ENCODE assay signal across 12 cellular contexts in the genomic region with DNA sequence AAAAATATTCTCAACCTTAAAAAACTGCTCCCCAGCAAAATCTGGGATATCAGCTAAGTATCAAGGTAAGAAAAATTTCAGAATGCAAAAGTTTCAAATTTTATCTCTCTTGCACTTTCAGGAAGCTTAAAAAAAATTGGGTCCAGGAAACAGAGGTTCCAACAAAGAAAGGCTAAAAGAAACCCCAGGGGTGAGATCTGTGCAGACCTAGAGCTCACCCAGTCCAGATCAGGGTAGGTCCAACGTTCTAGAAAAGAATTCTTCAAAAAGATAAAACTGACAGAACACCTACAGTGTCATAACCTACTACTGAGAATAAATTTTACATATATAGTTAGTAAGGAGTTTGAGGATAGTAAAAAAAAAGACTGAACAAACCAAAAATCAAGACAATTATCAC. TPM values are rescaled to one million over a fixed set of nuclear protein-coding genes. Genes with fewer than 3 reads are reported as not detected.
A peak's percentile ranks its signal among the peaks of the same experiment; 100 is the strongest.
DNase-seq lines count a peak whose midpoint lies in the region; ATAC-seq, FAIRE-seq and TF ChIP-seq lines count a peak whose summit lies in the region.
"Had no signal": no experiment of that assay in that cellular context is flagged by ENCODE, and none has a peak within 500 bp of the region (broad histone marks: within the 10 kb centered on the region; RNA-seq: fewer than 3 reads in every experiment).

No MANE protein-coding gene starts in this region.

- no peaks in the 10 kb centered on the region for H3K27me3 Mint-ChIP-seq in activated CD8-positive, alpha-beta T cell treated with anti-CD3 and anti-CD28 coated beads, Interleukin-2, amount 10 ng/mL, durations not matched to agents 7 days and 5 days (ENCODE audit: low read depth)

- POLR2A ChIA-PET in activated CD8-positive, alpha-beta T cell treated with anti-CD3 and anti-CD28 coated beads, Interleukin-2, amount 10 ng/mL, durations not matched to agents 7 days and 5 days (lab: Charles Lee) = interaction anchor here (0.7 to 3.1 kb wide), 5 partner anchors 8 to 215 kb away, joined by 3 to 28 read pairs (median 6); a partner anchor contains a TSS

- H3K36me3 Mint-ChIP-seq in activated CD8-positive, alpha-beta T cell treated with anti-CD3 and anti-CD28 coated beads, Interleukin-2, amount 10 ng/mL, durations not matched to agents 7 days and 5 days (ENCODE audit: low read depth) = peaks cover 11% of the 10 kb centered on the region

- CTCF ChIA-PET in activated CD8-positive, alpha-beta T cell treated with anti-CD3 and anti-CD28 coated beads, Interleukin-2, amount 10 ng/mL, durations not matched to agents 7 days and 5 days (lab: Charles Lee) = interaction anchor here (1.1 to 3.1 kb wide), 2 partner anchors 9 to 16 kb away, joined by 7 to 28 read pairs; no protein-coding TSS in a partner anchor

- H3K4me3 Mint-ChIP-seq in activated CD8-positive, alpha-beta T cell treated with anti-CD3 and anti-CD28 coated beads, Interleukin-2, amount 10 ng/mL, durations not matched to agents 7 days and 5 days = peak overlapping the region; percentile 65

- peak; percentile 70 for FAIRE-seq in GM19239 (lab: Jason Lieb, UNC)
- FAIRE-seq: H1 had no signal

- ATAC-seq in activated CD8-positive, alpha-beta T cell treated with anti-CD3 and anti-CD28 coated beads, Interleukin-2, amount 10 ng/mL, durations not matched to agents 7 days and 5 days = peak; percentile 30
- no peak for ATAC-seq in GM21447 (IDR thresholded peaks at IDR 0.05; ENCODE audit: unreplicated experiment)

- no peak for TF ChIP-seq CTCF in 22Rv1 (IDR thresholded peaks at IDR 0.05)
- no peak for TF ChIP-seq CTCF in liver (IDR thresholded peaks at IDR 0.05; ENCODE audit: low read depth, low read length, missing input control)

- H3K4me1 ChIP-seq in liver (ENCODE audit: control insufficient read depth in 4 of 4, insufficient read depth in 4 of 4, low read length in 3 of 4) = peaks cover 10 to 68% (median 46%) of the 10 kb centered on the region in 4 donors

- peak overlapping the region; percentile 90 for H3K27ac Mint-ChIP-seq in activated CD8-positive, alpha-beta T cell treated with anti-CD3 and anti-CD28 coated beads, Interleukin-2, amount 10 ng/mL, durations not matched to agents 7 days and 5 days

- WGBS in liver = 1% methylated on average over 1 of the region's 1 CpG

- no peaks in the 10 kb centered on the region for H3K9me3 Mint-ChIP-seq in activated CD8-positive, alpha-beta T cell treated with anti-CD3 and anti-CD28 coated beads, Interleukin-2, amount 10 ng/mL, durations not matched to agents 7 days and 5 days (ENCODE audit: insufficient read depth)

- H3K9ac ChIP-seq in liver (ENCODE audit: low read depth in 1 of 2, low read length in 2 of 2) = no peak overlapping the region

- H3K36me3 ChIP-seq in liver (ENCODE audit: control insufficient read depth in 4 of 4, insufficient read depth in 3 of 4, low read depth in 1 of 4, low read length in 3 of 4) = no peaks in the 10 kb centered on the region

- H3K27me3 ChIP-seq in liver (ENCODE audit: control insufficient read depth in 4 of 4, insufficient read depth in 4 of 4, low read length in 3 of 4) = no peaks in the 10 kb centered on the region

- TF ChIP-seq RAD21 in liver (IDR thresholded peaks at IDR 0.05) = no peak

- DNase-seq in GM19239 (ENCODE audit: insufficient read length, low spot score) = no peak
- no peak for DNase-seq in activated CD8-positive, alpha-beta T cell treated with anti-CD3 and anti-CD28 coated beads, Interleukin-2, amount 10 ng/mL, durations not matched to agents 7 days and 5 days
- DNase-seq in HT-29 (ENCODE audit: low spot score) = no peak
- no peak for DNase-seq in DMS79 treated with DMSO at 0.1 percent for 48 hours (lab: John Stamatoyannopoulos, UW)
- no peak for DNase-seq in anterior cingulate cortex (lab: John Stamatoyannopoulos, UW)
- DNase-seq: activated gamma-delta T cell, NCI-H2081 treated with DMSO at 0.1 percent for 48 hours had no signal

- H3K9me3 ChIP-seq in liver (ENCODE audit: control insufficient read depth in 4 of 4, low read length in 3 of 4) = no peaks in the 10 kb centered on the region

- peaks cover 47% of the 10 kb centered on the region for H3K4me1 Mint-ChIP-seq in activated CD8-positive, alpha-beta T cell treated with anti-CD3 and anti-CD28 coated beads, Interleukin-2, amount 10 ng/mL, durations not matched to agents 7 days and 5 days (ENCODE audit: low read depth)

- H3K27ac ChIP-seq in 22Rv1 (peak overlapping the region; percentile 42; the same call in 1 of the 2 replicates), liver (ENCODE audit: low read depth in 1 of 2, low read length in 2 of 2) (peak overlapping the region; percentile 60 to 73)
- H3K27ac ChIP-seq: C4-2B had no signal

- no peak overlapping the region for H3K4me3 ChIP-seq in liver (ENCODE audit: low read depth in 1 of 3, low read length in 3 of 3)

TF ChIP-seq in liver, 16 proteins besides CTCF, POLR2A, EP300 and RAD21:
- TF ChIP-seq, protein P1, sequence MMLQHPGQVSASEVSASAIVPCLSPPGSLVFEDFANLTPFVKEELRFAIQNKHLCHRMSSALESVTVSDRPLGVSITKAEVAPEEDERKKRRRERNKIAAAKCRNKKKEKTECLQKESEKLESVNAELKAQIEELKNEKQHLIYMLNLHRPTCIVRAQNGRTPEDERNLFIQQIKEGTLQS (IDR thresholded peaks at IDR 0.05) = no peak
- no peak for TF ChIP-seq YY1 (IDR thresholded peaks at IDR 0.05)
- TF ChIP-seq, protein P2, sequence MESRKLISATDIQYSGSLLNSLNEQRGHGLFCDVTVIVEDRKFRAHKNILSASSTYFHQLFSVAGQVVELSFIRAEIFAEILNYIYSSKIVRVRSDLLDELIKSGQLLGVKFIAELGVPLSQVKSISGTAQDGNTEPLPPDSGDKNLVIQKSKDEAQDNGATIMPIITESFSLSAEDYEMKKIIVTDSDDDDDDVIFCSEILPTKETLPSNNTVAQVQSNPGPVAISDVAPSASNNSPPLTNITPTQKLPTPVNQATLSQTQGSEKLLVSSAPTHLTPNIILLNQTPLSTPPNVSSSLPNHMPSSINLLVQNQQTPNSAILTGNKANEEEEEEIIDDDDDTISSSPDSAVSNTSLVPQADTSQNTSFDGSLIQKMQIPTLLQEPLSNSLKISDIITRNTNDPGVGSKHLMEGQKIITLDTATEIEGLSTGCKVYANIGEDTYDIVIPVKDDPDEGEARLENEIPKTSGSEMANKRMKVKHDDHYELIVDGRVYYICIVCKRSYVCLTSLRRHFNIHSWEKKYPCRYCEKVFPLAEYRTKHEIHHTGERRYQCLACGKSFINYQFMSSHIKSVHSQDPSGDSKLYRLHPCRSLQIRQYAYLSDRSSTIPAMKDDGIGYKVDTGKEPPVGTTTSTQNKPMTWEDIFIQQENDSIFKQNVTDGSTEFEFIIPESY (IDR thresholded peaks at IDR 0.05) = no peak
- no peak for TF ChIP-seq RXRA (IDR thresholded peaks at IDR 0.05)
- TF ChIP-seq, protein P3, sequence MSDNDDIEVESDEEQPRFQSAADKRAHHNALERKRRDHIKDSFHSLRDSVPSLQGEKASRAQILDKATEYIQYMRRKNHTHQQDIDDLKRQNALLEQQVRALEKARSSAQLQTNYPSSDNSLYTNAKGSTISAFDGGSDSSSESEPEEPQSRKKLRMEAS (IDR thresholded peaks at IDR 0.05) = no peak

RNA-seq across cellular contexts. Expression of a gene that starts 23.5 kb away (rescaled TPM):
- total RNA-seq in activated CD8-positive, alpha-beta T cell treated with anti-CD3 and anti-CD28 coated beads, Interleukin-2, amount 10 ng/mL, durations not matched to agents 7 days and 5 days = 10 to 100 TPM; 57.4 to 58.8 TPM
- 10 to 100 TPM; 37.7 to 77.3 TPM for total RNA-seq in liver
- polyA plus RNA-seq in liver = 10 to 100 TPM; 20.3 to 54.7 TPM
- total RNA-seq in HT-29 (2014; rRNA removed; shearing (Covaris generic)) = 47.7 and 50.7 TPM in 2 replicates
